Comparison of ENCODE assay signal across 8 cellular contexts in the genomic region with DNA sequence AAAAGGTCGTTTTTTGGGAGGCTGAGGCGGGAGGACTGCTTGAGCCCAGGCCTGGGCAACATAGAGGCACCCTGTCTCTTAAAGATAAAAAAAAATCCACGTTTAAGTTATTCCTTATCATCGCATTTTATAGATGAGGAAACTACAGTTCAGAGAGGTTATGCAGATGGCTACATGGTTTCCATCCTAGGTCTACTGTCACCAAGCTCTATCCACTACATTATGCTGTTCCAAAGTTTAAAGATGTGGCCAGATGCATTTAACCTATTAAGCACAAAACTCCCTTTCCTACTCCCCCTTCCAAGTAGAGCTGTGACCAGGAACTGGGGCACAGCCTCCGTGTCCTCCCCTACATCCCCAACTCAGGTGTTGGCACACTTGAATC. TPM values are rescaled to one million over a fixed set of nuclear protein-coding genes. Genes with fewer than 3 reads are reported as not detected.
DNase-seq lines count a peak whose midpoint lies in the region; ATAC-seq and TF ChIP-seq lines count a peak whose summit lies in the region.

No MANE protein-coding gene starts in this region.

- H3K36me3 ChIP-seq in right atrium auricular region = no peaks in the 10 kb centered on the region
- H3K36me3 ChIP-seq in mammary epithelial cell (ENCODE audit: insufficient read depth, low read length) = no peaks in the 10 kb centered on the region
- no peaks in the 10 kb centered on the region for H3K36me3 ChIP-seq in mucosa of stomach (ENCODE audit: control insufficient read depth, insufficient read depth, low read length)

- in situ Hi-C loops in mammary epithelial cell (cut with MboI; ENCODE audit: low sequenced_read_pairs in 2 of 2) = no loop called here

- H3K9me3 ChIP-seq in right atrium auricular region (no peaks in the 10 kb centered on the region), mammary epithelial cell (replicated peaks; ENCODE audit: insufficient read depth, low read length) (no peaks in the 10 kb centered on the region), mucosa of stomach (ENCODE audit: control insufficient read depth, low read length) (no peaks in the 10 kb centered on the region)

- dilution Hi-C loops in mammary epithelial cell (cut with HindIII; ENCODE audit: low sequenced_read_pairs) = no loop called here

- intact Hi-C loops in Right ventricle myocardium superior (cut with DNase I) (loop anchor here (5.0 kb wide), 1 partner anchor 67 kb away; the partner anchor contains the start of gene ABCB10), mammary epithelial cell (cut with micrococcal nuclease) (loop anchor here (10.0 kb wide), 1 partner anchor 360 kb away; no protein-coding TSS in a partner anchor)

- WGBS in mammary epithelial cell (ENCODE audit: low coverage, missing lambda C conversion rate) = 32% methylated on average over 5 of the region's 5 CpGs

- H3K27ac ChIP-seq in right atrium auricular region (peak overlapping the region; percentile 79 to 93), mammary epithelial cell (ENCODE audit: insufficient read depth, low read depth, low read length) (no peak overlapping the region)

- no peak for ATAC-seq in Right ventricle myocardium superior (ENCODE audit: poor library complexity)
- no peak for ATAC-seq in HG03521 (IDR thresholded peaks at IDR 0.05; ENCODE audit: unreplicated experiment)
- ATAC-seq in HG03460 (IDR thresholded peaks at IDR 0.05; ENCODE audit: unreplicated experiment) = no peak

- DNase-seq in right atrium auricular region (ENCODE audit: low spot score) = no peak
- DNase-seq in Right ventricle myocardium superior = no peak
- DNase-seq in mammary epithelial cell = no peak
- DNase-seq in T-helper 9 cell = no peak
- DNase-seq in NCI-H2107 (lab: John Stamatoyannopoulos, UW) = no peak

- H3K4me3 ChIP-seq in right atrium auricular region (peak overlapping the region; percentile 82 to 87), mammary epithelial cell (replicated peaks in 1 of 3; ENCODE audit: insufficient read depth in 1 of 3, low read depth in 2 of 3, low read length in 3 of 3) (peak overlapping the region; percentile 83 to 90 (median 88)), mucosa of stomach (ENCODE audit: low read length) (peak overlapping the region; percentile 78)

- H3K4me1 ChIP-seq in right atrium auricular region (peaks cover 0 to 54% of the 10 kb centered on the region in 2 donors), mammary epithelial cell (ENCODE audit: insufficient read depth, low read length) (peaks cover 21% of the 10 kb centered on the region), mucosa of stomach (ENCODE audit: control insufficient read depth, insufficient read depth, low read length) (peaks cover 17% of the 10 kb centered on the region)

- no TSS peak for BruUV-seq in mammary epithelial cell (replicated peaks; lab: Mats Ljungman, UMichigan)

- H3K27me3 ChIP-seq in right atrium auricular region = no peaks in the 10 kb centered on the region
- no peaks in the 10 kb centered on the region for H3K27me3 ChIP-seq in mammary epithelial cell (ENCODE audit: insufficient read depth, low read length)
- H3K27me3 ChIP-seq in mucosa of stomach (ENCODE audit: control insufficient read depth, insufficient read depth, low read length) = no peaks in the 10 kb centered on the region

- peaks cover 92% of the 10 kb centered on the region for H3K79me2 ChIP-seq in mammary epithelial cell (ENCODE audit: insufficient read depth, low read length)

- peak overlapping the region; percentile 76 for H3K4me2 ChIP-seq in mammary epithelial cell (ENCODE audit: insufficient read depth, low read depth, low read length)

- H4K20me1 ChIP-seq in mammary epithelial cell (ENCODE audit: insufficient read depth, low read length) = no peaks in the 10 kb centered on the region

- TF ChIP-seq CTCF in right atrium auricular region (IDR thresholded peaks at IDR 0.05) = no peak
- no peak for TF ChIP-seq CTCF in mammary epithelial cell (conservative IDR thresholded peaks at IDR 0.05 in 1 of 2, IDR thresholded peaks at IDR 0.05 in 1 of 2; ENCODE audit: extremely low read depth in 1 of 2, insufficient read depth in 1 of 2, low read depth in 1 of 2, low read length in 2 of 2)

- CTCF ChIA-PET in mammary epithelial cell (lab: Charles Lee; ENCODE audit: low non-redundant PET) = no interaction called here

- H2AFZ ChIP-seq in mammary epithelial cell (ENCODE audit: low read depth, low read length) = peak overlapping the region; percentile 57

- peak overlapping the region; percentile 70 for H3K9ac ChIP-seq in mammary epithelial cell (ENCODE audit: insufficient read depth, low read length)
- H3K9ac ChIP-seq in mucosa of stomach (ENCODE audit: low read length) = peak overlapping the region; percentile 62

RNA-seq across cellular contexts. Expression of gene TAF5L, which starts 1.4 kb away (rescaled TPM):
- total RNA-seq in right atrium auricular region (10 to 100 TPM in 1 of 2 donors, 1 to 10 TPM in 1; 8.6 to 12.7 TPM), Right ventricle myocardium superior (9.0 TPM), mammary epithelial cell (10 to 100 TPM; 20.8 to 21.0 TPM)
- 22.5 TPM for polyA plus RNA-seq in mammary epithelial cell
- polyA minus RNA-seq in mammary epithelial cell = 25.2 TPM

RNA-seq across cellular contexts. Expression of gene URB2, which starts 1.5 kb away (rescaled TPM):
- total RNA-seq in right atrium auricular region (1 to 10 TPM; 4.5 to 7.1 TPM), Right ventricle myocardium superior (3.2 TPM), mammary epithelial cell (10 to 100 TPM; 13.3 to 15.4 TPM)
- 13.5 TPM for polyA plus RNA-seq in mammary epithelial cell
- 37.0 TPM for polyA minus RNA-seq in mammary epithelial cell
